In the genomic region with DNA sequence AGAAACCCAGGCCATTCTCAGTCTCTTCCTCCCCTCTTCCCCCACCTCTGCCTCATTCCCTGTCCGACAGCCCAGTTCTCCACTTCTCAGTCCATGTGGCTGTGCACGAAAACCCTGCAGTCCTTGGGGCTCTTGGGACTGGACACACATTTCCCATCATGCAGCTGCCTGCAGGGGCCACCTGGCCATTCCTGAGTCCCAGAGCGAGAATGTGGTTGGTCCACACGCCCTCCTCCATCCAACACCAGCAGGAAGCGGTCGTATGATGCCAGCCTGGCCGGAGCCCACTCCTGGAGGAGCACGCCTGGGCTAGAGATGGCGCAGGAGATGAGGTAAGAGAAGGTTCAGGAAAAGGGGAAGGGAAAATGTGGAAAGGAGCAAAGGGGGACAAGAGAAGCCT, we compare ENCODE assay signal across 2 cellular contexts.
TF ChIP-seq lines count a peak whose summit lies in the region.

No MANE protein-coding gene starts in this region.

TF ChIP-seq in K562, 482 proteins besides CTCF, POLR2A, EP300 and RAD21:
- TF ChIP-seq DACH1 (IDR thresholded peaks at IDR 0.05; ENCODE audit: partially characterized antibody): no peak
- no peak for TF ChIP-seq SOX6 (IDR thresholded peaks at IDR 0.05)
- TF ChIP-seq STAT5A (IDR thresholded peaks at IDR 0.05; ENCODE audit: borderline replicate concordance, low read length): no peak
- no peak for TF ChIP-seq RBM17 (IDR thresholded peaks at IDR 0.05; ENCODE audit: borderline replicate concordance, low read depth, low read length)
- TF ChIP-seq E2F5 (CRISPR knock-in tag; IDR thresholded peaks at IDR 0.05): no peak
- no peak for TF ChIP-seq GABPB1 (CRISPR knock-in tag; IDR thresholded peaks at IDR 0.05)
- no peak for TF ChIP-seq FOS (IDR thresholded peaks at IDR 0.05; ENCODE audit: extremely low read depth, insufficient read length)
- no peak for TF ChIP-seq SMC3 (conservative IDR thresholded peaks at IDR 0.05; ENCODE audit: insufficient read depth, low read depth, low read length)
- no peak for TF ChIP-seq ERF (CRISPR knock-in tag; IDR thresholded peaks at IDR 0.05)
- no peak for TF ChIP-seq ZNF589 (CRISPR knock-in tag; IDR thresholded peaks at IDR 0.05; ENCODE audit: low read depth)
- TF ChIP-seq, protein P1, sequence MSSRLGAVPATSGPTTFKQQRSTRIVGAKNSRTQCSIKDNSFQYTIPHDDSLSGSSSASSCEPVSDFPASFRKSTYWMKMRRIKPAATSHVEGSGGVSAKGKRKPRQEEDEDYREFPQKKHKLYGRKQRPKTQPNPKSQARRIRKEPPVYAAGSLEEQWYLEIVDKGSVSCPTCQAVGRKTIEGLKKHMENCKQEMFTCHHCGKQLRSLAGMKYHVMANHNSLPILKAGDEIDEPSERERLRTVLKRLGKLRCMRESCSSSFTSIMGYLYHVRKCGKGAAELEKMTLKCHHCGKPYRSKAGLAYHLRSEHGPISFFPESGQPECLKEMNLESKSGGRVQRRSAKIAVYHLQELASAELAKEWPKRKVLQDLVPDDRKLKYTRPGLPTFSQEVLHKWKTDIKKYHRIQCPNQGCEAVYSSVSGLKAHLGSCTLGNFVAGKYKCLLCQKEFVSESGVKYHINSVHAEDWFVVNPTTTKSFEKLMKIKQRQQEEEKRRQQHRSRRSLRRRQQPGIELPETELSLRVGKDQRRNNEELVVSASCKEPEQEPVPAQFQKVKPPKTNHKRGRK (tag; IDR thresholded peaks at IDR 0.05): no peak

TF ChIP-seq in SK-N-SH, 30 proteins besides CTCF, POLR2A, EP300 and RAD21:
- TF ChIP-seq MEF2A (IDR thresholded peaks at IDR 0.05; ENCODE audit: borderline replicate concordance, low read depth): no peak
- no peak for TF ChIP-seq RCOR1 (IDR thresholded peaks at IDR 0.05; ENCODE audit: low read length)
- TF ChIP-seq, protein P2, sequence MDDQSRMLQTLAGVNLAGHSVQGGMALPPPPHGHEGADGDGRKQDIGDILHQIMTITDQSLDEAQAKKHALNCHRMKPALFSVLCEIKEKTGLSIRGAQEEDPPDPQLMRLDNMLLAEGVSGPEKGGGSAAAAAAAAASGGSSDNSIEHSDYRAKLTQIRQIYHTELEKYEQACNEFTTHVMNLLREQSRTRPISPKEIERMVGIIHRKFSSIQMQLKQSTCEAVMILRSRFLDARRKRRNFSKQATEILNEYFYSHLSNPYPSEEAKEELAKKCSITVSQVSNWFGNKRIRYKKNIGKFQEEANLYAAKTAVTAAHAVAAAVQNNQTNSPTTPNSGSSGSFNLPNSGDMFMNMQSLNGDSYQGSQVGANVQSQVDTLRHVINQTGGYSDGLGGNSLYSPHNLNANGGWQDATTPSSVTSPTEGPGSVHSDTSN (IDR thresholded peaks at IDR 0.05): no peak
- no peak for TF ChIP-seq MAX (IDR thresholded peaks at IDR 0.05; ENCODE audit: low read depth)
- TF ChIP-seq USF2 (IDR thresholded peaks at IDR 0.05; ENCODE audit: borderline replicate concordance, low read depth, low read length): no peak
- TF ChIP-seq FOXM1 (IDR thresholded peaks at IDR 0.05; ENCODE audit: low read depth): no peak
- TF ChIP-seq, protein P3, sequence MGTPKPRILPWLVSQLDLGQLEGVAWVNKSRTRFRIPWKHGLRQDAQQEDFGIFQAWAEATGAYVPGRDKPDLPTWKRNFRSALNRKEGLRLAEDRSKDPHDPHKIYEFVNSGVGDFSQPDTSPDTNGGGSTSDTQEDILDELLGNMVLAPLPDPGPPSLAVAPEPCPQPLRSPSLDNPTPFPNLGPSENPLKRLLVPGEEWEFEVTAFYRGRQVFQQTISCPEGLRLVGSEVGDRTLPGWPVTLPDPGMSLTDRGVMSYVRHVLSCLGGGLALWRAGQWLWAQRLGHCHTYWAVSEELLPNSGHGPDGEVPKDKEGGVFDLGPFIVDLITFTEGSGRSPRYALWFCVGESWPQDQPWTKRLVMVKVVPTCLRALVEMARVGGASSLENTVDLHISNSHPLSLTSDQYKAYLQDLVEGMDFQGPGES (IDR thresholded peaks at IDR 0.05; ENCODE audit: low read depth, low read length): no peak
- no peak for TF ChIP-seq FOXJ3 (CRISPR knock-in tag; IDR thresholded peaks at IDR 0.05)
- TF ChIP-seq USF1 (IDR thresholded peaks at IDR 0.05; ENCODE audit: borderline replicate concordance, low read depth): no peak
- no peak for TF ChIP-seq RFX5 (IDR thresholded peaks at IDR 0.05; ENCODE audit: low read length)
- no peak for TF ChIP-seq MXI1 (IDR thresholded peaks at IDR 0.05; ENCODE audit: low read depth, low read length)
- TF ChIP-seq SMC3 (IDR thresholded peaks at IDR 0.05; ENCODE audit: low read depth, low read length): no peak
- TF ChIP-seq, protein P4, sequence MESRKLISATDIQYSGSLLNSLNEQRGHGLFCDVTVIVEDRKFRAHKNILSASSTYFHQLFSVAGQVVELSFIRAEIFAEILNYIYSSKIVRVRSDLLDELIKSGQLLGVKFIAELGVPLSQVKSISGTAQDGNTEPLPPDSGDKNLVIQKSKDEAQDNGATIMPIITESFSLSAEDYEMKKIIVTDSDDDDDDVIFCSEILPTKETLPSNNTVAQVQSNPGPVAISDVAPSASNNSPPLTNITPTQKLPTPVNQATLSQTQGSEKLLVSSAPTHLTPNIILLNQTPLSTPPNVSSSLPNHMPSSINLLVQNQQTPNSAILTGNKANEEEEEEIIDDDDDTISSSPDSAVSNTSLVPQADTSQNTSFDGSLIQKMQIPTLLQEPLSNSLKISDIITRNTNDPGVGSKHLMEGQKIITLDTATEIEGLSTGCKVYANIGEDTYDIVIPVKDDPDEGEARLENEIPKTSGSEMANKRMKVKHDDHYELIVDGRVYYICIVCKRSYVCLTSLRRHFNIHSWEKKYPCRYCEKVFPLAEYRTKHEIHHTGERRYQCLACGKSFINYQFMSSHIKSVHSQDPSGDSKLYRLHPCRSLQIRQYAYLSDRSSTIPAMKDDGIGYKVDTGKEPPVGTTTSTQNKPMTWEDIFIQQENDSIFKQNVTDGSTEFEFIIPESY (IDR thresholded peaks at IDR 0.05; ENCODE audit: borderline replicate concordance, low read depth): no peak
- no peak for TF ChIP-seq POLR2AphosphoS5 (IDR thresholded peaks at IDR 0.05; ENCODE audit: low read depth, low read length)
- no peak for TF ChIP-seq NRF1 (IDR thresholded peaks at IDR 0.05; ENCODE audit: low read depth, low read length)
- TF ChIP-seq NFIC (IDR thresholded peaks at IDR 0.05; ENCODE audit: borderline replicate concordance): no peak
- TF ChIP-seq FOSL2 (IDR thresholded peaks at IDR 0.05; ENCODE audit: borderline replicate concordance, low read depth): no peak
- no peak for TF ChIP-seq RXRA (IDR thresholded peaks at IDR 0.05; ENCODE audit: borderline replicate concordance, low read depth)
- no peak for TF ChIP-seq EZH2phosphoT487 (IDR thresholded peaks at IDR 0.05; ENCODE audit: borderline replicate concordance, low read depth)
- no peak for TF ChIP-seq SIN3A (IDR thresholded peaks at IDR 0.05; ENCODE audit: borderline replicate concordance, low read depth, low read length)
